Comparison of ENCODE assay signal across 8 cellular contexts in the genomic region with DNA sequence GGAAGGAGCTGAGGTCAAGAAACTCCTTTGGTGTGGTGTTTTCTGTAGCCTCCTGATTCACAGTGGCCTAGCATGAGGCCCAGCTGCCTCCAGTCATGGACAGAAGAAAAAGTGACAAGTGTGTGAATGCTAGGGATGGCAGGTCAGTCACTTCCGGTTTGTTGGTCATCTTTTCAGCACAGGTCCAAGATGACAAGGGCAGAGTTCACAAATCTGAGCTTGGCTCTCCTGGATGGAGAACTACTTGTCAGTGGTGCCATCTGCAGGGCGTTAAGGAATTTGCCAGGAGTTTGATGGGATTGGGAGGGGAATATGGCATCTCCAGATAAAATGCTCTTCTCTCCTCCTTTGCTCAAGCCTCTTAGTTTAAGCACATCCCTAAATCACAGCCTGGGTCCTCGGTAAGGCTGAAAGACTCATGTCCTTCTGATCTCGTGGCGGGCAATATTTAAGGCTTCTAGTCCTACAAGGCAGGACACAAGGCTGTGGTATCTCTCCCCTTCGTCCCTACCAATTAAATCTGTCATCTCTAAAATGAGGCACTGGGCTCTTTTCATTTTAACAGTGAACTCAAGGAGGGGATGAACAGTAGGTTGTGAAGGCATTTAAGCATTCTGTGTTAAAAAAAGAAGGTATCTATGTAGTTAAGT. TPM values are rescaled to one million over a fixed set of nuclear protein-coding genes. Genes with fewer than 3 reads are reported as not detected.
A peak's percentile ranks its signal among the peaks of the same experiment; 100 is the strongest.
DNase-seq lines count a peak whose midpoint lies in the region; ATAC-seq, FAIRE-seq and TF ChIP-seq lines count a peak whose summit lies in the region.

No MANE protein-coding gene starts in this region.

- H3K79me2 ChIP-seq in HepG2 (ENCODE audit: insufficient read depth, low read length) = no peaks in the 10 kb centered on the region

- no peaks in the 10 kb centered on the region for H4K20me1 ChIP-seq in HepG2 (ENCODE audit: insufficient read depth, low read length)

- H3K4me1 ChIP-seq in HepG2 (ENCODE audit: insufficient read depth, low read length) = peaks cover 9% of the 10 kb centered on the region

- DNase-seq in GM10248 (ENCODE audit: extremely low spot score) (peak; percentile 23), NCI-H510A treated with DMSO at 0.1 percent for 48 hours (lab: John Stamatoyannopoulos, UW) (peak; percentile 36), caudate nucleus (lab: John Stamatoyannopoulos, UW) (peak in 36 of 61 donors; percentile 2 to 59 (median 22)), HepG2 (ENCODE audit: low spot score) (peak; percentile 79)
- DNase-seq in activated effector memory CD4-positive, alpha-beta T cell treated with anti-CD3 and anti-CD28 coated beads, Interleukin-2, amount 50 U/mL, for 16 hours = no peak

- TF ChIP-seq CTCF in GM10248 (IDR thresholded peaks at IDR 0.05; ENCODE audit: control extremely low read depth, extremely low read depth, low read depth, missing control alignments) (peak; percentile 32), HepG2 (CRISPR knock-in tag; IDR thresholded peaks at IDR 0.05) (peak; percentile 88)

- peak; percentile 51; the same call in 1 of the 2 replicates for TF ChIP-seq RAD21 in HepG2 (CRISPR knock-in tag; IDR thresholded peaks at IDR 0.05)

- H3K4me2 ChIP-seq in HepG2 (ENCODE audit: low read depth, low read length) = no peak overlapping the region

- WGBS in HepG2 (ENCODE audit: low lambda C conversion rate) = 19% methylated on average over 6 of the region's 6 CpGs

- no peaks in the 10 kb centered on the region for H3K9me3 ChIP-seq in HepG2 (ENCODE audit: low read length)

- no peaks in the 10 kb centered on the region for H3K36me3 ChIP-seq in HepG2 (replicated peaks in 1 of 2; ENCODE audit: control insufficient read depth in 1 of 2, insufficient read depth in 2 of 2, low read length in 2 of 2)

- POLR2A ChIA-PET in GM10248 (lab: Yijun Ruan, JAX) (interaction anchor here (1.0 kb wide), 2 partner anchors 9 to 11 kb away, joined by 3 to 12 read pairs; partner anchors contain the start of genes LMBR1L and TUBA1B), HepG2 (lab: Yijun Ruan, JAX) (interaction anchor here (0.8 to 2.2 kb wide), 6 partner anchors 10 to 57 kb away, joined by 3 to 29 read pairs (median 4); partner anchors contain the start of genes LMBR1L, RHEBL1 and TUBA1B)

- no peak overlapping the region for H3K9ac ChIP-seq in HepG2 (ENCODE audit: insufficient read depth, low read depth, low read length)

- TF ChIP-seq POLR2A in HepG2 (IDR thresholded peaks at IDR 0.05; ENCODE audit: insufficient read depth in 1 of 2, low read depth in 2 of 2, low read length in 2 of 2) = no peak

- intact Hi-C loops in HepG2 (cut with micrococcal nuclease; ENCODE audit: unreplicated experiment) = loop anchor here (1.0 to 10.0 kb wide), 3 partner anchors 33 to 1904 kb away; partner anchors contain the start of gene SLC11A2

- peak; percentile 92 for FAIRE-seq in HepG2 (lab: Jason Lieb, UNC)

- CTCF ChIA-PET in GM10248 (lab: Yijun Ruan, JAX) = interaction anchor here (1.0 to 5.4 kb wide), 10 partner anchors 9 to 133 kb away, joined by 3 to 31 read pairs (median 6); partner anchors contain the start of genes DHH and TUBA1B
- CTCF ChIA-PET in HepG2 (lab: Yijun Ruan, JAX; ENCODE audit: low intra/inter-chr PET ratio, low total read pairs) = interaction anchor here (0.7 to 2.5 kb wide), 3 partner anchors 11 to 57 kb away, joined by 3 to 30 read pairs (median 8); partner anchors contain the start of gene LMBR1L

- no peak overlapping the region for H3K27ac ChIP-seq in caudate nucleus (ENCODE audit: low read depth, low read length)
- H3K27ac ChIP-seq in HepG2 (ENCODE audit: extremely low read length, insufficient read depth, low read length) = no peak overlapping the region

- in situ Hi-C loops in HepG2 (cut with HindIII; ENCODE audit: extremely low pct_ligation_motif_present, low pct_unique_long_range_greater_than_20kb) = loop anchor here (5.0 kb wide), 1 partner anchor 54 kb away; the partner anchor contains the start of gene RHEBL1

- H3K27me3 ChIP-seq in HepG2 (ENCODE audit: control insufficient read depth in 1 of 2, insufficient read depth in 2 of 2, low read length in 2 of 2) = peaks cover 0 to 9% of the 10 kb centered on the region in 2 experiments; a peak in 2 of 5 replicates

- TF ChIP-seq EP300 in HepG2 (IDR thresholded peaks at IDR 0.05; ENCODE audit: low read depth in 2 of 2, low read length in 2 of 2) (no peak), HepG2 (CRISPR knock-in tag; IDR thresholded peaks at IDR 0.05; ENCODE audit: borderline replicate concordance) (no peak)

- peak; percentile 72 for ATAC-seq in HepG2
- no peak for ATAC-seq in HG02610 (IDR thresholded peaks at IDR 0.05; ENCODE audit: unreplicated experiment)
- ATAC-seq in HG03039 (IDR thresholded peaks at IDR 0.05; ENCODE audit: unreplicated experiment) = no peak
- no peak for ATAC-seq in HG03025 (IDR thresholded peaks at IDR 0.05; ENCODE audit: low FRiP score, unreplicated experiment)

- no peak overlapping the region for H2AFZ ChIP-seq in HepG2 (ENCODE audit: low read length)

- no peak overlapping the region for H3K4me3 ChIP-seq in HepG2 (replicated peaks in 1 of 3; ENCODE audit: insufficient read depth in 1 of 3, low read depth in 2 of 3, low read length in 3 of 3)

- no TSS peak for BruUV-seq in HepG2 (replicated peaks; lab: Mats Ljungman, UMichigan)

RNA-seq across cellular contexts. Expression of gene TUBA1B, which starts 10.0 kb away (rescaled TPM):
- total RNA-seq in HepG2 (2016; rRNA removed; fragmentation: Illumina TruSeq; extraction: Trizol) = 1,275 and 1,742 TPM in 2 replicates
- 206 and 211 TPM in 2 replicates for total RNA-seq in HepG2 (2016; cell fraction: cytosol; rRNA removed; fragmentation: Illumina TruSeq; extraction: Trizol; ENCODE audit: low read depth)
- total RNA-seq in HepG2 (2016; cell fraction: insoluble cytoplasmic fraction; rRNA removed; fragmentation: Illumina TruSeq; extraction: Trizol) = 1,254 and 1,746 TPM in 2 replicates
- 303 and 313 TPM in 2 replicates for total RNA-seq in HepG2 (2016; cell fraction: membrane; rRNA removed; fragmentation: Illumina TruSeq; extraction: Trizol)
- 412 and 422 TPM in 2 replicates for total RNA-seq in HepG2 (2016; cell fraction: nucleus; rRNA removed; fragmentation: Illumina TruSeq; extraction: Trizol)
- 1,008 and 1,353 TPM in 2 replicates for polyA plus RNA-seq in HepG2 (2011; rRNA removed)
- 1,199 and 1,413 TPM in 2 replicates for polyA plus RNA-seq in HepG2 (2011; cell fraction: cytosol; rRNA removed)
- 271 and 295 TPM in 2 replicates for polyA plus RNA-seq in HepG2 (2011; cell fraction: nucleus; rRNA removed)
- 414 and 527 TPM in 2 replicates for polyA plus RNA-seq in HepG2 (2012)
- polyA plus RNA-seq in HepG2 (2016; cell fraction: cytosol; fragmentation: Illumina TruSeq; extraction: Trizol; ENCODE audit: low read depth) = 236 and 258 TPM in 2 replicates
- 2,014 and 2,064 TPM in 2 replicates for polyA plus RNA-seq in HepG2 (2016; cell fraction: insoluble cytoplasmic fraction; fragmentation: Illumina TruSeq; extraction: Trizol; ENCODE audit: low read depth)
- 268 and 293 TPM in 2 replicates for polyA plus RNA-seq in HepG2 (2016; cell fraction: membrane; fragmentation: Illumina TruSeq; extraction: Trizol; ENCODE audit: low read depth)
- polyA plus RNA-seq in HepG2 (2016; cell fraction: nucleus; fragmentation: Illumina TruSeq; extraction: Trizol; ENCODE audit: insufficient read depth, low read depth) = 567 and 603 TPM in 2 replicates
- polyA minus RNA-seq in HepG2 (2011; rRNA and poly(A)+ RNA removed; ENCODE audit: low replicate concordance) = 2,124 and 7,641 TPM in 2 replicates
- 381 and 450 TPM in 2 replicates for polyA minus RNA-seq in HepG2 (2011; cell fraction: cytosol; rRNA and poly(A)+ RNA removed)
- polyA minus RNA-seq in HepG2 (2011; cell fraction: nucleus; rRNA and poly(A)+ RNA removed) = 183 and 194 TPM in 2 replicates

RNA-seq across cellular contexts. Expression of gene LMBR1L, which starts 10.5 kb away (rescaled TPM):
- total RNA-seq in HepG2 (2016; rRNA removed; fragmentation: Illumina TruSeq; extraction: Trizol) = 7.3 and 12.2 TPM in 2 replicates
- 9.1 and 9.7 TPM in 2 replicates for total RNA-seq in HepG2 (2016; cell fraction: cytosol; rRNA removed; fragmentation: Illumina TruSeq; extraction: Trizol; ENCODE audit: low read depth)
- 5.5 and 14.0 TPM in 2 replicates for total RNA-seq in HepG2 (2016; cell fraction: insoluble cytoplasmic fraction; rRNA removed; fragmentation: Illumina TruSeq; extraction: Trizol)
- total RNA-seq in HepG2 (2016; cell fraction: membrane; rRNA removed; fragmentation: Illumina TruSeq; extraction: Trizol) = 8.8 and 9.7 TPM in 2 replicates
- 21.8 and 27.5 TPM in 2 replicates for total RNA-seq in HepG2 (2016; cell fraction: nucleus; rRNA removed; fragmentation: Illumina TruSeq; extraction: Trizol)
- 65.9 and 79.6 TPM in 2 replicates for polyA plus RNA-seq in HepG2 (2011; rRNA removed)
- polyA plus RNA-seq in HepG2 (2011; cell fraction: cytosol; rRNA removed) = 25.4 and 26.4 TPM in 2 replicates
- 362 and 407 TPM in 2 replicates for polyA plus RNA-seq in HepG2 (2011; cell fraction: nucleus; rRNA removed)
- polyA plus RNA-seq in HepG2 (2012) = 51.5 and 57.5 TPM in 2 replicates
- polyA plus RNA-seq in HepG2 (2016; cell fraction: cytosol; fragmentation: Illumina TruSeq; extraction: Trizol; ENCODE audit: low read depth) = 2.1 and 2.4 TPM in 2 replicates
- polyA plus RNA-seq in HepG2 (2016; cell fraction: insoluble cytoplasmic fraction; fragmentation: Illumina TruSeq; extraction: Trizol; ENCODE audit: low read depth) = 4.7 TPM in 2 replicates
- polyA plus RNA-seq in HepG2 (2016; cell fraction: membrane; fragmentation: Illumina TruSeq; extraction: Trizol; ENCODE audit: low read depth) = 5.1 and 8.4 TPM in 2 replicates
- polyA plus RNA-seq in HepG2 (2016; cell fraction: nucleus; fragmentation: Illumina TruSeq; extraction: Trizol; ENCODE audit: insufficient read depth, low read depth) = 41.9 and 51.4 TPM in 2 replicates
- 29.1 and 80.1 TPM in 2 replicates for polyA minus RNA-seq in HepG2 (2011; rRNA and poly(A)+ RNA removed; ENCODE audit: low replicate concordance)
- 14.6 and 15.4 TPM in 2 replicates for polyA minus RNA-seq in HepG2 (2011; cell fraction: cytosol; rRNA and poly(A)+ RNA removed)
- 87.2 and 109 TPM in 2 replicates for polyA minus RNA-seq in HepG2 (2011; cell fraction: nucleus; rRNA and poly(A)+ RNA removed)

RNA-seq across cellular contexts. Expression of gene DHH, which starts 26.6 kb away (rescaled TPM):
- total RNA-seq in HepG2 (2016; rRNA removed; fragmentation: Illumina TruSeq; extraction: Trizol) = not detected in 2 replicates
- total RNA-seq in HepG2 (2016; cell fraction: cytosol; rRNA removed; fragmentation: Illumina TruSeq; extraction: Trizol; ENCODE audit: low read depth) = not detected in 2 replicates
- total RNA-seq in HepG2 (2016; cell fraction: insoluble cytoplasmic fraction; rRNA removed; fragmentation: Illumina TruSeq; extraction: Trizol) = not detected in 2 replicates
- not detected in 2 replicates for total RNA-seq in HepG2 (2016; cell fraction: membrane; rRNA removed; fragmentation: Illumina TruSeq; extraction: Trizol)
- not detected in 2 replicates for total RNA-seq in HepG2 (2016; cell fraction: nucleus; rRNA removed; fragmentation: Illumina TruSeq; extraction: Trizol)
- polyA plus RNA-seq in HepG2 (2011; rRNA removed) = not detected in 2 replicates
- polyA plus RNA-seq in HepG2 (2011; cell fraction: cytosol; rRNA removed) = not detected in 2 replicates
- polyA plus RNA-seq in HepG2 (2011; cell fraction: nucleus; rRNA removed) = 0.03 and 0.10 TPM in 2 replicates
- not detected in 2 replicates for polyA plus RNA-seq in HepG2 (2012)
- polyA plus RNA-seq in HepG2 (2016; cell fraction: cytosol; fragmentation: Illumina TruSeq; extraction: Trizol; ENCODE audit: low read depth) = not detected in 2 replicates
- polyA plus RNA-seq in HepG2 (2016; cell fraction: insoluble cytoplasmic fraction; fragmentation: Illumina TruSeq; extraction: Trizol; ENCODE audit: low read depth) = not detected in 2 replicates
- not detected in 2 replicates for polyA plus RNA-seq in HepG2 (2016; cell fraction: membrane; fragmentation: Illumina TruSeq; extraction: Trizol; ENCODE audit: low read depth)
- not detected in 2 replicates for polyA plus RNA-seq in HepG2 (2016; cell fraction: nucleus; fragmentation: Illumina TruSeq; extraction: Trizol; ENCODE audit: insufficient read depth, low read depth)
- 0.07 TPM in 1 of 2 replicates, not detected in the other for polyA minus RNA-seq in HepG2 (2011; rRNA and poly(A)+ RNA removed; ENCODE audit: low replicate concordance)
- not detected in 2 replicates for polyA minus RNA-seq in HepG2 (2011; cell fraction: cytosol; rRNA and poly(A)+ RNA removed)
- 0.12 TPM in 1 of 2 replicates, not detected in the other for polyA minus RNA-seq in HepG2 (2011; cell fraction: nucleus; rRNA and poly(A)+ RNA removed)

RNA-seq across cellular contexts. Expression of gene RHEBL1, which starts 51.4 kb away (rescaled TPM):
- 1.4 and 1.6 TPM in 2 replicates for total RNA-seq in HepG2 (2016; rRNA removed; fragmentation: Illumina TruSeq; extraction: Trizol)
- total RNA-seq in HepG2 (2016; cell fraction: cytosol; rRNA removed; fragmentation: Illumina TruSeq; extraction: Trizol; ENCODE audit: low read depth) = 0.71 and 0.79 TPM in 2 replicates
- 1.5 and 1.9 TPM in 2 replicates for total RNA-seq in HepG2 (2016; cell fraction: insoluble cytoplasmic fraction; rRNA removed; fragmentation: Illumina TruSeq; extraction: Trizol)
- 0.62 and 1.0 TPM in 2 replicates for total RNA-seq in HepG2 (2016; cell fraction: membrane; rRNA removed; fragmentation: Illumina TruSeq; extraction: Trizol)
- 0.75 and 1.0 TPM in 2 replicates for total RNA-seq in HepG2 (2016; cell fraction: nucleus; rRNA removed; fragmentation: Illumina TruSeq; extraction: Trizol)
- polyA plus RNA-seq in HepG2 (2011; rRNA removed) = 2.5 and 2.9 TPM in 2 replicates
- 2.7 and 2.8 TPM in 2 replicates for polyA plus RNA-seq in HepG2 (2011; cell fraction: cytosol; rRNA removed)
- 2.0 and 2.7 TPM in 2 replicates for polyA plus RNA-seq in HepG2 (2011; cell fraction: nucleus; rRNA removed)
- 2.3 and 3.2 TPM in 2 replicates for polyA plus RNA-seq in HepG2 (2012)
- polyA plus RNA-seq in HepG2 (2016; cell fraction: cytosol; fragmentation: Illumina TruSeq; extraction: Trizol; ENCODE audit: low read depth) = 0.21 and 0.42 TPM in 2 replicates
- 1.2 and 1.3 TPM in 2 replicates for polyA plus RNA-seq in HepG2 (2016; cell fraction: insoluble cytoplasmic fraction; fragmentation: Illumina TruSeq; extraction: Trizol; ENCODE audit: low read depth)
- polyA plus RNA-seq in HepG2 (2016; cell fraction: membrane; fragmentation: Illumina TruSeq; extraction: Trizol; ENCODE audit: low read depth) = 0.52 and 0.79 TPM in 2 replicates
- 1.3 and 1.8 TPM in 2 replicates for polyA plus RNA-seq in HepG2 (2016; cell fraction: nucleus; fragmentation: Illumina TruSeq; extraction: Trizol; ENCODE audit: insufficient read depth, low read depth)
- 4.3 TPM in 2 replicates for polyA minus RNA-seq in HepG2 (2011; rRNA and poly(A)+ RNA removed; ENCODE audit: low replicate concordance)
- 0.88 and 0.89 TPM in 2 replicates for polyA minus RNA-seq in HepG2 (2011; cell fraction: cytosol; rRNA and poly(A)+ RNA removed)
- 0.62 and 0.90 TPM in 2 replicates for polyA minus RNA-seq in HepG2 (2011; cell fraction: nucleus; rRNA and poly(A)+ RNA removed)
